Comparison of ENCODE assay signal across 8 cellular contexts in the genomic region with DNA sequence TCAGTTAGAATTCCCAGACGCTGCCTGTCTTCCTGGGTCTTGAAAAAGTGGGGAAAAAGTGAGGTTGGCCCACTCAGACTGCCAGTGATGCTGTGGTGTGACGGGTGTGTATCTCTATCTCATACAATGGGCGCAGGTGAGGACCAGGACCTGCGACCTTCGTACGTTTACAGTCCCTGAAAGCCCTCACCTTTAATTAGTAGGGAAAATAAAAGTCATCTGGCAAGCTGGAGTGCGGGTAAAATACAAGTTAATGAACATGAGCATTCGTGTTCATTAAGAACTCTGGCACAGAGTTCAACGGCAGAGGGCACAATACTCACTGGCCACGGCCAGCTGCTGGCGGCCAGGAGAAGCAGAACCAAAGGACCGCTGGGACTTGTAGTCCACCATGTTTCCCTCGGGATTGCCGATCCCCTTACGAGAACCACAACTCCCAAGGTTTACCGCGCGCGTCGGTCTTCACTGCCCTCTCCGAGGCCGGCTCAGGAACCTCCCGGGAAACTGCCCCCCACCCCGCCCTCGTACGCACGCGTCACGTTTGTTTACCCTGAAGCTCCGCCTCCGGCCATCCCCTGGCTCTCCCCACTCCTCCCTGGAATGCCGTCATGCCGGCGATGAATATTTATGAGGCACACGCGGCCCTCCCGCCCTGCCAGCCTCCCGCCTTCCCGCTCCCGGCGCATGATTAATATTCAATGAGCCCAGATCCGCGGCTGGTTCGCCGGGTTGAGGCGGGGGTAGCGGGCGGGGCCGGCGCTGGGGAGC. TPM values are rescaled to one million over a fixed set of nuclear protein-coding genes. Genes with fewer than 3 reads are reported as not detected.
A peak's percentile ranks its signal among the peaks of the same experiment; 100 is the strongest.
DNase-seq lines count a peak whose midpoint lies in the region; ATAC-seq and TF ChIP-seq lines count a peak whose summit lies in the region.

No MANE protein-coding gene starts in this region.

- POLR2A ChIA-PET in IMR-90 (lab: Charles Lee; ENCODE audit: unreplicated experiment) (no interaction called here), OCI-LY7 (lab: Charles Lee) (interaction anchor here (0.7 to 1.0 kb wide), 2 partner anchors 13 to 94 kb away, joined by 3 to 5 read pairs; no protein-coding TSS in a partner anchor)

- H3K79me2 ChIP-seq in OCI-LY7 (ENCODE audit: insufficient read depth, low read depth, low read length): peaks cover 27% of the 10 kb centered on the region

- TF ChIP-seq CTCF in IMR-90 (conservative IDR thresholded peaks at IDR 0.05; ENCODE audit: low read depth, low read length): peak; percentile 90
- TF ChIP-seq CTCF in OCI-LY7 (conservative IDR thresholded peaks at IDR 0.05; ENCODE audit: low read length): peak; percentile 66
- peak; percentile 68 for TF ChIP-seq CTCF in epithelial cell of esophagus (IDR thresholded peaks at IDR 0.05; ENCODE audit: insufficient read depth, low read depth, low read length, missing control alignments)

- dilution Hi-C loops in IMR-90 (cut with HindIII; ENCODE audit: low sequenced_read_pairs, unreplicated experiment): no loop called here

- H3K4me2 ChIP-seq in IMR-90 (ENCODE audit: low read depth, low read length) (peak overlapping the region; percentile 68), OCI-LY7 (ENCODE audit: low read length) (peak overlapping the region; percentile 76)

- peak; percentile 92 for TF ChIP-seq RAD21 in IMR-90 (IDR thresholded peaks at IDR 0.05; ENCODE audit: low read length)

- peak overlapping the region; percentile 16; the same call in 1 of the 2 replicates for H4K91ac ChIP-seq in IMR-90 (ENCODE audit: insufficient read depth, low read depth, low read length)

- DNase-seq in DMS153 (lab: John Stamatoyannopoulos, UW): peak; percentile 100
- peak; percentile 100 for DNase-seq in IMR-90
- DNase-seq in OCI-LY7 (ENCODE audit: low spot score): peak; percentile 91
- peak; percentile 86 for DNase-seq in activated T-cell treated with anti-CD3 and anti-CD28 coated beads for 48 hours (ENCODE audit: low read depth)
- peak; percentile 100 for DNase-seq in epithelial cell of esophagus (ENCODE audit: low read depth)
- DNase-seq in middle frontal gyrus (ENCODE audit: extremely low spot score, low spot score): peak; percentile 100
- peak; percentile 81 to 87 for DNase-seq in stimulated activated CD8-positive, alpha-beta memory T cell treated with anti-CD3 and anti-CD28 coated beads, Interleukin-2, amount 100 ng/mL, for 1 hour (ENCODE audit: low read depth in 2 of 2)

- peaks cover 8% of the 10 kb centered on the region; the same call in 1 of the 2 replicates for H4K20me1 ChIP-seq in IMR-90 (ENCODE audit: insufficient read depth, low read length)
- H4K20me1 ChIP-seq in OCI-LY7 (ENCODE audit: insufficient read depth, low read length): peaks cover 10% of the 10 kb centered on the region

- H3K14ac ChIP-seq in IMR-90 (replicated peaks; ENCODE audit: low read depth, low read length): peak overlapping the region; percentile 48

- no peaks in the 10 kb centered on the region for H3K36me3 ChIP-seq in IMR-90 (ENCODE audit: control insufficient read depth, insufficient read depth, low read length)
- H3K36me3 ChIP-seq in OCI-LY7 (ENCODE audit: insufficient read depth, low read length): no peaks in the 10 kb centered on the region

- intact Hi-C loops in IMR-90 (cut with micrococcal nuclease): loop anchor here (1.0 to 10.0 kb wide), 8 partner anchors 67 to 530 kb away; a partner anchor contains a TSS
- intact Hi-C loops in OCI-LY7 (cut with micrococcal nuclease; ENCODE audit: unreplicated experiment): loop anchor here (1.0 to 5.0 kb wide), 6 partner anchors 62 to 707 kb away; a partner anchor contains a TSS

- H3K9me2 ChIP-seq in OCI-LY7 (ENCODE audit: insufficient read depth, low read length): no peaks in the 10 kb centered on the region

- CTCF ChIA-PET in IMR-90 (lab: Yijun Ruan, JAX): interaction anchor here (0.6 to 1.5 kb wide), 15 partner anchors 8 to 268 kb away, joined by 3 to 7 read pairs (median 3); no protein-coding TSS in a partner anchor
- CTCF ChIA-PET in OCI-LY7 (lab: Charles Lee; ENCODE audit: unreplicated experiment): interaction anchor here (0.5 to 1.0 kb wide), 8 partner anchors 11 to 538 kb away, joined by 3 to 13 read pairs (median 4); no protein-coding TSS in a partner anchor

- TF ChIP-seq POLR2A in IMR-90 (IDR thresholded peaks at IDR 0.05; ENCODE audit: low read depth, low read length): no peak; the same call in 1 of the 2 replicates

- peak overlapping the region; percentile 53; the same call in 1 of the 2 replicates for H2AK5ac ChIP-seq in IMR-90 (ENCODE audit: low read depth, low read length)

- BruUV-seq in IMR-90 (replicated peaks; lab: Mats Ljungman, UMichigan) (no TSS peak), OCI-LY7 (replicated peaks; lab: Mats Ljungman, UMichigan) (no TSS peak)

- peak overlapping the region; percentile 50; the same call in 1 of the 2 replicates for H3K18ac ChIP-seq in IMR-90 (ENCODE audit: low read depth, low read length)

- peak overlapping the region; percentile 59 for H3K4ac ChIP-seq in IMR-90 (ENCODE audit: low read depth, low read length)

- H3K4me1 ChIP-seq in IMR-90 (ENCODE audit: control insufficient read depth, insufficient read depth, low read length): peaks cover 5% of the 10 kb centered on the region
- peaks cover 15% of the 10 kb centered on the region for H3K4me1 ChIP-seq in OCI-LY7 (ENCODE audit: insufficient read depth, low read length, poor library complexity, severe bottlenecking)

- ATAC-seq in GM21529 (IDR thresholded peaks at IDR 0.05; ENCODE audit: unreplicated experiment): peak; percentile 78
- ATAC-seq in IMR-90 (ENCODE audit: low read depth): peak; percentile 91

- peak overlapping the region; percentile 26; the same call in 1 of the 2 replicates for H3K27ac ChIP-seq in IMR-90 (ENCODE audit: insufficient read depth, low read length)
- H3K27ac ChIP-seq in OCI-LY7 (ENCODE audit: low read depth, low read length, poor library complexity, severe bottlenecking): peak overlapping the region; percentile 37

- H3K56ac ChIP-seq in IMR-90 (ENCODE audit: extremely low read depth, insufficient read depth, low read length): no peak overlapping the region

- H4K5ac ChIP-seq in IMR-90 (ENCODE audit: low read depth, low read length): peak overlapping the region; percentile 71

- H3K4me3 ChIP-seq in IMR-90 (ENCODE audit: insufficient read depth, low read depth, low read length) (peak overlapping the region; percentile 67), OCI-LY7 (ENCODE audit: low read depth, low read length, poor library complexity, severe bottlenecking) (peak overlapping the region; percentile 72), epithelial cell of esophagus (ENCODE audit: low read length) (peak overlapping the region; percentile 59)

- peak overlapping the region; percentile 42 for H2BK5ac ChIP-seq in IMR-90 (ENCODE audit: low read depth, low read length, poor library complexity, severe bottlenecking)

- H3K9me1 ChIP-seq in IMR-90 (ENCODE audit: insufficient read depth, low read length): no peaks in the 10 kb centered on the region

- H3K79me1 ChIP-seq in IMR-90 (ENCODE audit: low read depth in 1 of 2, low read length in 2 of 2): peaks cover 3 to 13% of the 10 kb centered on the region in 2 experiments; a peak in 2 of 4 replicates

- H2AFZ ChIP-seq in IMR-90 (replicated peaks; ENCODE audit: low read length, poor library complexity) (peak overlapping the region; percentile 95), OCI-LY7 (ENCODE audit: low read length) (peak overlapping the region; percentile 85; the same call in 1 of the 2 replicates)

- H2BK15ac ChIP-seq in IMR-90 (ENCODE audit: low read depth, low read length): 0 out of 3 replicates have a peak overlapping the region, but pooled peaks have one; percentile 13

- WGBS in IMR-90 (ENCODE audit: extremely low coverage in 2 of 2, insufficient read length in 1 of 2), 2 experiments: 3% methylated on average over 5 of the region's 50 CpGs; no CpG with 5 or more reads in 1 of the 2 experiments

- peak overlapping the region; percentile 36; the same call in 1 of the 2 replicates for H3K23ac ChIP-seq in IMR-90 (ENCODE audit: low read depth, low read length)

- H2AK9ac ChIP-seq in IMR-90 (replicated peaks; ENCODE audit: low read depth, low read length, poor library complexity): peak overlapping the region; percentile 71

- H3K9ac ChIP-seq in IMR-90 (ENCODE audit: low read depth, low read length): peak overlapping the region; percentile 59

- H4K8ac ChIP-seq in IMR-90 (ENCODE audit: low read depth in 2 of 2, low read length in 2 of 2): peak overlapping the region; percentile 34 to 88; a peak in 3 of 4 replicates

- no peaks in the 10 kb centered on the region for H3K27me3 ChIP-seq in IMR-90 (ENCODE audit: control insufficient read depth, insufficient read depth, low read length)

- in situ Hi-C loops in IMR-90 (cut with MboI; ENCODE audit: low sequenced_read_pairs): loop anchor here (5.0 to 25.0 kb wide), 2 partner anchors 267 to 528 kb away; a partner anchor contains a TSS

- peak overlapping the region; percentile 43; the same call in 1 of the 2 replicates for H2BK120ac ChIP-seq in IMR-90 (ENCODE audit: low read depth, low read length)

- H3K9me3 ChIP-seq in IMR-90 (ENCODE audit: control insufficient read depth, insufficient read depth, low read length) (no peaks in the 10 kb centered on the region), OCI-LY7 (ENCODE audit: low read length) (no peaks in the 10 kb centered on the region)

- peak overlapping the region; percentile 35; the same call in 1 of the 2 replicates for H2BK20ac ChIP-seq in IMR-90 (ENCODE audit: low read depth, low read length)

TF ChIP-seq in IMR-90, 13 proteins besides CTCF, POLR2A, EP300 and RAD21 (continues in another document):
- TF ChIP-seq RFX5 (IDR thresholded peaks at IDR 0.05; ENCODE audit: low read depth, low read length) (no peak), CHD1 (IDR thresholded peaks at IDR 0.05; ENCODE audit: low read depth, low read length) (no peak), MAZ (IDR thresholded peaks at IDR 0.05; ENCODE audit: borderline replicate concordance, low read depth, low read length) (peak; percentile 99), BHLHE40 (IDR thresholded peaks at IDR 0.05; ENCODE audit: low read depth, low read length) (peak; percentile 97), SMC3 (IDR thresholded peaks at IDR 0.05; ENCODE audit: low read depth, low read length) (peak; percentile 95)
- TF ChIP-seq, protein P1, sequence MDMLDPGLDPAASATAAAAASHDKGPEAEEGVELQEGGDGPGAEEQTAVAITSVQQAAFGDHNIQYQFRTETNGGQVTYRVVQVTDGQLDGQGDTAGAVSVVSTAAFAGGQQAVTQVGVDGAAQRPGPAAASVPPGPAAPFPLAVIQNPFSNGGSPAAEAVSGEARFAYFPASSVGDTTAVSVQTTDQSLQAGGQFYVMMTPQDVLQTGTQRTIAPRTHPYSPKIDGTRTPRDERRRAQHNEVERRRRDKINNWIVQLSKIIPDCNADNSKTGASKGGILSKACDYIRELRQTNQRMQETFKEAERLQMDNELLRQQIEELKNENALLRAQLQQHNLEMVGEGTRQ (IDR thresholded peaks at IDR 0.05; ENCODE audit: low read depth, low read length): 0 out of 2 replicates have a peak, but pooled peaks have one; percentile 41

RNA-seq across cellular contexts. Expression of a gene that starts 0.5 kb away (rescaled TPM):
- total RNA-seq in IMR-90 (2012; rRNA removed): 3.6 TPM in 2 replicates
- polyA plus RNA-seq in IMR-90 (2012; rRNA removed): 3.3 and 4.2 TPM in 2 replicates
- polyA plus RNA-seq in IMR-90 (2012; cell fraction: cytosol; rRNA removed): 2.4 and 2.7 TPM in 2 replicates
- polyA plus RNA-seq in IMR-90 (2012; cell fraction: nucleus; rRNA removed; ENCODE audit: low replicate concordance): 4.7 and 4.8 TPM in 2 replicates
- total RNA-seq in OCI-LY7 (2014; rRNA removed; shearing (Covaris generic)): 7.1 and 9.0 TPM in 2 replicates
- total RNA-seq in OCI-LY7 (2022): 11.5 and 12.4 TPM in 2 replicates

Comparison
In these comparisons a context has a peak if more than half of its experiments do, and no peak if none do; other contexts are left out.
1. Peak in every context shown above with its lines: DNase-seq, ATAC-seq, H3K4me3 ChIP-seq and H3K27ac ChIP-seq.